ENCODE assay signal across 24 cellular contexts in genomic region chr4:88799900-88800299, GRCh38.
DNase-seq lines count a peak whose midpoint lies in the region; ATAC-seq, FAIRE-seq and TF ChIP-seq lines count a peak whose summit lies in the region.
"Had no signal": no experiment of that assay in that cellular context is flagged by ENCODE, and none has a peak within 500 bp of the region (broad histone marks: within the 10 kb centered on the region; RNA-seq: fewer than 3 reads in every experiment).

No MANE protein-coding gene starts in this region.

- ATAC-seq in GM18868 (IDR thresholded peaks at IDR 0.05; ENCODE audit: unreplicated experiment) (peak; percentile 39), HG02798 (IDR thresholded peaks at IDR 0.05; ENCODE audit: poor library complexity, unreplicated experiment) (peak; percentile 48), GM12878 (peak; percentile 52), GM18505 (IDR thresholded peaks at IDR 0.05; ENCODE audit: unreplicated experiment) (no peak)

- H3K4me3 ChIP-seq in GM12878 = no peak overlapping the region
- H3K4me3 ChIP-seq: GM23248, SJCRH30 had no signal

- FAIRE-seq in GM12891 (lab: Jason Lieb, UNC) (peak; percentile 13), GM12878 (lab: Jason Lieb, UNC) (peak; percentile 47)
- FAIRE-seq: GM18507, RCC 7860 had no signal

- intact Hi-C loops in GM12878 (cut with micrococcal nuclease; ENCODE audit: unreplicated experiment) = no loop called here

- in situ Hi-C loops in GM12878 (cut with MboI) = no loop called here

- no peaks in the 10 kb centered on the region for H3K4me1 ChIP-seq in GM12878 (ENCODE audit: control insufficient read depth, insufficient read depth, low read length)
- H3K4me1 ChIP-seq: SJCRH30 had no signal

- H3K27ac ChIP-seq in GM12878 (ENCODE audit: control insufficient read depth, insufficient read depth) = no peak overlapping the region
- H3K27ac ChIP-seq: GM23248, SJCRH30 had no signal

- H3K79me2 ChIP-seq in GM12878 (ENCODE audit: control insufficient read depth, insufficient read depth, low read length) = no peaks in the 10 kb centered on the region

- H3K36me3 ChIP-seq in GM12878 (ENCODE audit: control insufficient read depth in 2 of 2, insufficient read depth in 2 of 2, low read length in 1 of 2) = no peaks in the 10 kb centered on the region

- TF ChIP-seq RAD21 in GM12878 (IDR thresholded peaks at IDR 0.05; ENCODE audit: insufficient read depth, low read depth, low read length) = no peak

- SMC1A ChIA-PET in GM12878 (lab: Charles Lee; ENCODE audit: uncharacterized antibody, unreplicated experiment) = no interaction called here

- no peak for TF ChIP-seq EP300 in GM12878 (IDR thresholded peaks at IDR 0.05; ENCODE audit: borderline replicate concordance in 1 of 2, control insufficient read depth in 1 of 2, low read depth in 2 of 2, low read length in 2 of 2)

- H3K9ac ChIP-seq in GM12878 (ENCODE audit: control insufficient read depth, insufficient read depth, low read length) = no peak overlapping the region
- H3K9ac ChIP-seq: GM23248 had no signal

- H3K4me2 ChIP-seq in GM12878 (ENCODE audit: control insufficient read depth, insufficient read depth) = no peak overlapping the region

- no peaks in the 10 kb centered on the region for H4K20me1 ChIP-seq in GM12878 (ENCODE audit: control insufficient read depth, insufficient read depth)

- no TSS peak for BruUV-seq in GM12878 (replicated peaks; lab: Mats Ljungman, UMichigan)

- no peak for TF ChIP-seq CTCF in GM12878 (IDR thresholded peaks at IDR 0.05 in 2 of 3, conservative IDR thresholded peaks at IDR 0.05 in 1 of 3; ENCODE audit: control insufficient read depth in 2 of 3, extremely low read depth in 1 of 3, insufficient read depth in 1 of 3, low read depth in 3 of 3, low read length in 3 of 3)

- POLR2A ChIA-PET in GM12878 (lab: Charles Lee) = no interaction called here

- no peak overlapping the region for H2AFZ ChIP-seq in GM12878 (ENCODE audit: control insufficient read depth, low read depth, low read length)
- H2AFZ ChIP-seq: GM23248 had no signal

- 0% methylated on average over 1 of the region's 1 CpG for WGBS in GM12878 (ENCODE audit: insufficient coverage, insufficient replicate concordance, low lambda C conversion rate, missing lambda C conversion rate)

- no peak for TF ChIP-seq POLR2A in GM12891 (IDR thresholded peaks at IDR 0.05; ENCODE audit: low read depth, low read length)
- TF ChIP-seq POLR2A in GM12878 (IDR thresholded peaks at IDR 0.05; ENCODE audit: low read depth, low read length) = no peak
- TF ChIP-seq POLR2A in GM18505 (IDR thresholded peaks at IDR 0.05; ENCODE audit: borderline replicate concordance, extremely low read depth, insufficient read depth, insufficient read length) = no peak

- CTCF ChIA-PET in GM12878 (lab: Yijun Ruan, JAX) = no interaction called here

- no peaks in the 10 kb centered on the region for H3K27me3 ChIP-seq in GM12878 (replicated peaks in 1 of 2; ENCODE audit: control insufficient read depth in 2 of 2, insufficient read depth in 2 of 2, low read length in 1 of 2)
- H3K27me3 ChIP-seq: SJCRH30 had no signal

- DNase-seq in GM12891 (ENCODE audit: insufficient read length, low spot score) (no peak), GM12878 (ENCODE audit: low read depth, low spot score) (no peak), NCI-H1436 treated with DMSO at 0.1 percent for 48 hours (lab: John Stamatoyannopoulos, UW) (no peak), ecto neural progenitor cell (ENCODE audit: low spot score) (no peak)
- DNase-seq: CD4-positive, CD25-positive, alpha-beta regulatory T cell; COR-L47; DMS 273 treated with DMSO at 0.1 percent for 48 hours; DMS79 treated with DMSO at 0.1 percent for 48 hours; GM23248; H9; HFFc6; Karpas-422; MV-4-11; NCI-H1417; NCI-H187; NCI-H446; NCI-H526; OCI-M1; SJCRH30 had no signal

- no peaks in the 10 kb centered on the region for H3K9me3 ChIP-seq in GM12878 (replicated peaks; ENCODE audit: control insufficient read depth, insufficient read depth, low read length)
- H3K9me3 ChIP-seq: SJCRH30 had no signal

- RAD21 ChIA-PET in GM12878 (lab: Charles Lee; ENCODE audit: unreplicated experiment) = no interaction called here

TF ChIP-seq in GM12891, 5 proteins besides CTCF, POLR2A, EP300 and RAD21:
- TF ChIP-seq SPI1 (IDR thresholded peaks at IDR 0.05; ENCODE audit: low read depth, low read length) (peak; percentile 21; the same call in 1 of the 2 replicates), POU2F2 (IDR thresholded peaks at IDR 0.05; ENCODE audit: low read depth, low read length) (no peak)

TF ChIP-seq in GM12878, 131 proteins besides CTCF, POLR2A, EP300 and RAD21:
- no peak for TF ChIP-seq CEBPB (IDR thresholded peaks at IDR 0.05; ENCODE audit: borderline replicate concordance in 1 of 2, low read depth in 2 of 2, low read length in 2 of 2)
- no peak for TF ChIP-seq SMAD1 (IDR thresholded peaks at IDR 0.05; ENCODE audit: low read depth, partially characterized antibody)
- no peak for TF ChIP-seq NFIC (IDR thresholded peaks at IDR 0.05; ENCODE audit: low read depth, low read length)
- no peak for TF ChIP-seq GATAD2B (conservative IDR thresholded peaks at IDR 0.05; ENCODE audit: low read depth)
- no peak for TF ChIP-seq BCL11A (IDR thresholded peaks at IDR 0.05; ENCODE audit: low read depth, low read length)
- peak; percentile 8; the same call in 1 of the 2 replicates for TF ChIP-seq SPI1 (IDR thresholded peaks at IDR 0.05; ENCODE audit: borderline replicate concordance, insufficient read depth, low read depth, low read length)
- no peak for TF ChIP-seq IKZF1 (conservative IDR thresholded peaks at IDR 0.05)
- TF ChIP-seq BCL3 (IDR thresholded peaks at IDR 0.05; ENCODE audit: borderline replicate concordance, insufficient read depth, low read depth, low read length, poor library complexity, severe bottlenecking) = no peak
